In genomic region chr22:45268167-45268957, GRCh38 we compare ENCODE assay signal across 1 cellular context.
TF ChIP-seq lines count a peak whose summit lies in the region.

No MANE protein-coding gene starts in this region.

TF ChIP-seq in A549, 52 proteins besides CTCF, POLR2A, EP300 and RAD21 (continued from another document):
- TF ChIP-seq REST (IDR thresholded peaks at IDR 0.05) (no peak), HOXB5 (CRISPR knock-in tag; IDR thresholded peaks at IDR 0.05) (no peak)
